In the genomic region with DNA sequence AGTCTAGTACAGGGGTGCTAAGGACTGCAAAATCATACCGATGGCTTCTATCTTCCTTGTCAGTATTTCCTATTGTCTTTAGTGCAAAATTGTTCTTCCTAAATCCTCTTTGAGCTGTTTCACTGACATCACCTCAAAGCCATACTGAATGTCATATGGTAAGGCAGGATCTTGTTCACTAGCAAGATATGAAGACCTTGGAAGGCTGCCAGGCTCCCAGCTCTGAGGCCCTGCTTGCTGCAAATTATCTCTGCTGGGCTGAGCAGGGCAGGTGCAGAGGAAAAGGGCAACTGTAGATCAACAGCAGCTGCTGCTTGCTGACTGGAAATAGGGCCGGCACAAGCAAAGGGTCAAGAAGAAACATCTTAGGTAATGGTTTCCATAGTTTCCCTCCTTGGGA, we compare ENCODE assay signal across 8 cellular contexts. TPM values are rescaled to one million over a fixed set of nuclear protein-coding genes. Genes with fewer than 3 reads are reported as not detected.
DNase-seq lines count a peak whose midpoint lies in the region; ATAC-seq lines count a peak whose summit lies in the region.

No MANE protein-coding gene starts in this region.

- peaks cover 14% of the 10 kb centered on the region for H3K27me3 Mint-ChIP-seq in activated T-helper 17 cell treated with anti-CD3 and anti-CD28 coated beads, Interleukin-2, amount 50 U/mL, for 72 hours

- H3K36me3 Mint-ChIP-seq in activated T-helper 17 cell treated with anti-CD3 and anti-CD28 coated beads, Interleukin-2, amount 50 U/mL, for 72 hours (ENCODE audit: low read depth) = no peaks in the 10 kb centered on the region

- no peaks in the 10 kb centered on the region for H3K4me1 Mint-ChIP-seq in activated T-helper 17 cell treated with anti-CD3 and anti-CD28 coated beads, Interleukin-2, amount 50 U/mL, for 72 hours

- H3K4me3 Mint-ChIP-seq in activated T-helper 17 cell treated with anti-CD3 and anti-CD28 coated beads, Interleukin-2, amount 50 U/mL, for 72 hours = no peak overlapping the region

- peak; percentile 45 for ATAC-seq in GM21367 (IDR thresholded peaks at IDR 0.05; ENCODE audit: unreplicated experiment)
- ATAC-seq in activated T-helper 17 cell treated with anti-CD3 and anti-CD28 coated beads, Interleukin-2, amount 50 U/mL, for 72 hours (replicated peaks) = no peak
- ATAC-seq in HG03521 (IDR thresholded peaks at IDR 0.05; ENCODE audit: unreplicated experiment) = no peak

- DNase-seq in AG20443 (ENCODE audit: low spot score) = peak; percentile 16
- DNase-seq in NAMALWA (ENCODE audit: low spot score) = peak; percentile 96
- DNase-seq in SHP77 (lab: John Stamatoyannopoulos, UW) = peak; percentile 98 to 99
- DNase-seq in hepatic stellate cell (ENCODE audit: low spot score) = peak; percentile 11
- DNase-seq in germinal center (ENCODE audit: low spot score) = no peak

- no peak overlapping the region for H3K27ac Mint-ChIP-seq in activated T-helper 17 cell treated with anti-CD3 and anti-CD28 coated beads, Interleukin-2, amount 50 U/mL, for 72 hours

- no peaks in the 10 kb centered on the region for H3K9me3 Mint-ChIP-seq in activated T-helper 17 cell treated with anti-CD3 and anti-CD28 coated beads, Interleukin-2, amount 50 U/mL, for 72 hours

RNA-seq across cellular contexts. Expression of a gene that starts 58.2 kb away (rescaled TPM):
- total RNA-seq in activated T-helper 17 cell treated with anti-CD3 and anti-CD28 coated beads, Interleukin-2, amount 50 U/mL, for 72 hours = 10 to 100 TPM; 62.7 to 83.1 TPM
